22 cellular contexts compared by ENCODE assay signal in the genomic region with DNA sequence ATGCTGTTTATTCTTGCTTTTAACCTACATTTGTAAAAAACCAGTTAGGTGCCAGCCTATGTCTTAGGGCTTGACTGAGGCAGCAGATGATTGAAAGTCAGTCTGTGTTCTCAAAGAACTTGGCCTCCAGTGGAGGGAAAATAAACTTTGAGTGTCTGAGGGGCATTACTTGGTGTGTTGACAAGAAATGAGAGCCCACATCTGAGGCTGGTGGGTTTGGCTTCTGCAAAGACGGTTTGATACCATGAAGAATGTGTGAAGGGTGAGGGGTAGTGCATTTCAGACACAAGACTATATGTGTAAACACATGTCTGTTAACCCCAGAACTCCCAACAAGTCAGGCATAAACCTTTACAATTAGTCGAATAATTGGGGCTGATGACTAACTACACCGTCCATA. TPM values are rescaled to one million over a fixed set of nuclear protein-coding genes. Genes with fewer than 3 reads are reported as not detected.
A peak's percentile ranks its signal among the peaks of the same experiment; 100 is the strongest.
DNase-seq lines count a peak whose midpoint lies in the region; ATAC-seq and TF ChIP-seq lines count a peak whose summit lies in the region.
"Had no signal": no experiment of that assay in that cellular context is flagged by ENCODE, and none has a peak within 500 bp of the region (broad histone marks: within the 10 kb centered on the region; RNA-seq: fewer than 3 reads in every experiment).

No MANE protein-coding gene starts in this region.

- H3K36me3 Mint-ChIP-seq in CD4-positive, alpha-beta memory T cell = peaks cover under 1 to 7% of the 10 kb centered on the region in 2 donors
- peaks cover under 1% of the 10 kb centered on the region for H3K36me3 Mint-ChIP-seq in activated naive CD8-positive, alpha-beta T cell treated with anti-CD3 and anti-CD28 coated beads for 36 hours
- H3K36me3 Mint-ChIP-seq in natural killer cell = no peaks in the 10 kb centered on the region
- H3K36me3 Mint-ChIP-seq in T-helper 2 cell treated with Interferon-gamma antibody and Interleukin-4, amounts not matched to agents 5 μg/mL and 100 μg/mL, for 36 hours (ENCODE audit: low read depth) = peaks cover 5% of the 10 kb centered on the region
- no peaks in the 10 kb centered on the region for H3K36me3 Mint-ChIP-seq in MCF 10A (ENCODE audit: insufficient read depth, unreplicated experiment)
- H3K36me3 Mint-ChIP-seq: CD14-positive monocyte had no signal

- peaks cover 69 to 97% (median 83%) of the 10 kb centered on the region in 4 donors for H3K4me1 Mint-ChIP-seq in CD4-positive, alpha-beta memory T cell
- peaks cover 83% of the 10 kb centered on the region for H3K4me1 Mint-ChIP-seq in activated naive CD8-positive, alpha-beta T cell treated with anti-CD3 and anti-CD28 coated beads for 36 hours
- peaks cover 87 to 91% of the 10 kb centered on the region in 2 donors for H3K4me1 Mint-ChIP-seq in natural killer cell
- H3K4me1 Mint-ChIP-seq in T-helper 2 cell treated with Interferon-gamma antibody and Interleukin-4, amounts not matched to agents 5 μg/mL and 100 μg/mL, for 36 hours (ENCODE audit: low read depth) = peaks cover 35% of the 10 kb centered on the region
- peaks cover 42% of the 10 kb centered on the region for H3K4me1 Mint-ChIP-seq in MCF 10A (ENCODE audit: insufficient read depth, unreplicated experiment)

- DNase-seq in CD4-positive, alpha-beta memory T cell = peak in 1 of 5 donors; percentile 6
- DNase-seq in DND-41 (peak; percentile 67), natural killer cell (no peak), MCF 10A (ENCODE audit: unreplicated experiment) (no peak)
- no peak for DNase-seq in activated naive CD8-positive, alpha-beta T cell treated with anti-CD3 and anti-CD28 coated beads for 36 hours
- no peak for DNase-seq in T-helper 2 cell treated with Interferon-gamma antibody and Interleukin-4, amounts not matched to agents 5 μg/mL and 100 μg/mL, for 36 hours (ENCODE audit: low spot score)
- DNase-seq: ACHN, AML-193, Calu3, DMS53, H9, KBM-7, NCI-H1436 treated with DMSO at 0.1 percent for 48 hours, NCI-H2029 treated with DMSO at 0.1 percent for 48 hours, NCI-H2171 treated with DMSO at 0.1 percent for 48 hours, NCI-H446 treated with DMSO at 0.1 percent for 48 hours, NCI-H748 treated with DMSO at 0.1 percent for 48 hours, OCI-M1, SHP77 treated with DMSO at 0.1 percent for 48 hours had no signal

- peak overlapping the region in 3 of 8 donors; percentile 4 to 43 (median 29) for H3K4me3 Mint-ChIP-seq in CD4-positive, alpha-beta memory T cell
- no peak overlapping the region for H3K4me3 Mint-ChIP-seq in activated naive CD8-positive, alpha-beta T cell treated with anti-CD3 and anti-CD28 coated beads for 36 hours
- H3K4me3 Mint-ChIP-seq in natural killer cell (peak overlapping the region; percentile 31), MCF 10A (ENCODE audit: unreplicated experiment) (no peak overlapping the region)
- H3K4me3 Mint-ChIP-seq in T-helper 2 cell treated with Interferon-gamma antibody and Interleukin-4, amounts not matched to agents 5 μg/mL and 100 μg/mL, for 36 hours = no peak overlapping the region
- H3K4me3 Mint-ChIP-seq: CD14-positive monocyte, H9 had no signal

- no peak overlapping the region for H3K9ac ChIP-seq in DND-41 (ENCODE audit: low read depth, low read length)

- no peak overlapping the region for H3K4me2 ChIP-seq in DND-41 (ENCODE audit: insufficient read depth, low read length)

- H3K27me3 ChIP-seq in CD4-positive, alpha-beta memory T cell (ENCODE audit: insufficient read depth, low read length) = no peaks in the 10 kb centered on the region
- no peaks in the 10 kb centered on the region for H3K27me3 ChIP-seq in DND-41 (ENCODE audit: insufficient read depth, low read length, poor library complexity)

- intact Hi-C loops in CD4-positive, alpha-beta memory T cell (cut with micrococcal nuclease) = no loop called here
- intact Hi-C loops in natural killer cell (cut with micrococcal nuclease) = no loop called here
- intact Hi-C loops in MCF 10A (cut with micrococcal nuclease) = no loop called here

- peaks cover 82% of the 10 kb centered on the region for H3K79me2 ChIP-seq in DND-41 (ENCODE audit: insufficient read depth, low read length)

- H3K36me3 ChIP-seq in CD4-positive, alpha-beta memory T cell (ENCODE audit: insufficient read depth, low read length) = no peaks in the 10 kb centered on the region
- H3K36me3 ChIP-seq in DND-41 (ENCODE audit: insufficient read depth, low read length) = no peaks in the 10 kb centered on the region; the same call in 1 of the 2 replicates

- no peaks in the 10 kb centered on the region for H3K27me3 Mint-ChIP-seq in CD4-positive, alpha-beta memory T cell
- H3K27me3 Mint-ChIP-seq in activated naive CD8-positive, alpha-beta T cell treated with anti-CD3 and anti-CD28 coated beads for 36 hours = no peaks in the 10 kb centered on the region
- H3K27me3 Mint-ChIP-seq in natural killer cell (ENCODE audit: low read depth in 2 of 2) (no peaks in the 10 kb centered on the region), MCF 10A (ENCODE audit: insufficient read depth, unreplicated experiment) (no peaks in the 10 kb centered on the region)
- H3K27me3 Mint-ChIP-seq in T-helper 2 cell treated with Interferon-gamma antibody and Interleukin-4, amounts not matched to agents 5 μg/mL and 100 μg/mL, for 36 hours (ENCODE audit: low read depth) = no peaks in the 10 kb centered on the region

- CTCF ChIA-PET in CD4-positive, alpha-beta memory T cell (lab: Charles Lee; ENCODE audit: partially characterized antibody) = interaction anchor here (0.9 to 1.7 kb wide), 4 partner anchors 9 to 184 kb away, joined by 3 to 8 read pairs (median 4); no protein-coding TSS in a partner anchor
- CTCF ChIA-PET in MCF 10A (lab: Yijun Ruan, JAX) = interaction anchor here (1.1 to 7.1 kb wide), 2 partner anchors 18 to 181 kb away, joined by 4 to 40 read pairs; no protein-coding TSS in a partner anchor

- no peak for TF ChIP-seq CTCF in DND-41 (IDR thresholded peaks at IDR 0.05; ENCODE audit: borderline replicate concordance, extremely low read depth, low read length, poor library complexity, severe bottlenecking)
- TF ChIP-seq CTCF in natural killer cell (IDR thresholded peaks at IDR 0.05) = no peak
- no peak for TF ChIP-seq CTCF in MCF 10A (IDR thresholded peaks at IDR 0.05; ENCODE audit: unreplicated experiment)

- no peaks in the 10 kb centered on the region for H3K9me3 ChIP-seq in CD4-positive, alpha-beta memory T cell (ENCODE audit: control insufficient read depth in 1 of 2, low read length in 2 of 2)
- H3K9me3 ChIP-seq in DND-41 (ENCODE audit: insufficient read depth, low read length, severe bottlenecking) = no peaks in the 10 kb centered on the region

- H3K9me3 Mint-ChIP-seq in CD4-positive, alpha-beta memory T cell = no peaks in the 10 kb centered on the region
- no peaks in the 10 kb centered on the region for H3K9me3 Mint-ChIP-seq in activated naive CD8-positive, alpha-beta T cell treated with anti-CD3 and anti-CD28 coated beads for 36 hours
- H3K9me3 Mint-ChIP-seq in natural killer cell (no peaks in the 10 kb centered on the region), MCF 10A (ENCODE audit: unreplicated experiment) (no peaks in the 10 kb centered on the region)
- H3K9me3 Mint-ChIP-seq in T-helper 2 cell treated with Interferon-gamma antibody and Interleukin-4, amounts not matched to agents 5 μg/mL and 100 μg/mL, for 36 hours = no peaks in the 10 kb centered on the region
- H3K9me3 Mint-ChIP-seq: CD14-positive monocyte, H9 had no signal

- H3K27ac ChIP-seq in CD4-positive, alpha-beta memory T cell (ENCODE audit: low read depth, low read length) = no peak overlapping the region
- no peak overlapping the region for H3K27ac ChIP-seq in DND-41 (ENCODE audit: low read length)
- H3K27ac ChIP-seq: HL-60 had no signal

- peaks cover 87% of the 10 kb centered on the region for H3K4me1 ChIP-seq in CD4-positive, alpha-beta memory T cell (ENCODE audit: insufficient read depth, low read length)
- peaks cover 11% of the 10 kb centered on the region; the same call in 1 of the 2 replicates for H3K4me1 ChIP-seq in DND-41 (ENCODE audit: insufficient read depth, low read length)

- no TSS peak for BruUV-seq in MCF 10A (replicated peaks; lab: Mats Ljungman, UMichigan)

- H3K4me3 ChIP-seq in CD4-positive, alpha-beta memory T cell (ENCODE audit: low read length in 2 of 2) = no peak overlapping the region
- no peak overlapping the region for H3K4me3 ChIP-seq in DND-41 (ENCODE audit: low read depth in 1 of 2, low read length in 2 of 2)

- no peak overlapping the region for H2AFZ ChIP-seq in DND-41 (ENCODE audit: low read depth, low read length)

- H4K20me1 ChIP-seq in DND-41 (ENCODE audit: insufficient read depth, low read length) = peaks cover 44% of the 10 kb centered on the region

- H3K27ac Mint-ChIP-seq in CD4-positive, alpha-beta memory T cell = peak overlapping the region in 4 of 7 donors; percentile 1 to 43 (median 28)
- peak overlapping the region; percentile 10 for H3K27ac Mint-ChIP-seq in activated naive CD8-positive, alpha-beta T cell treated with anti-CD3 and anti-CD28 coated beads for 36 hours
- H3K27ac Mint-ChIP-seq in natural killer cell (peak overlapping the region; percentile 59 to 76), MCF 10A (ENCODE audit: low read depth, unreplicated experiment) (no peak overlapping the region)
- no peak overlapping the region for H3K27ac Mint-ChIP-seq in T-helper 2 cell treated with Interferon-gamma antibody and Interleukin-4, amounts not matched to agents 5 μg/mL and 100 μg/mL, for 36 hours
- H3K27ac Mint-ChIP-seq: CD14-positive monocyte, H9 had no signal

- POLR2A ChIA-PET in CD4-positive, alpha-beta memory T cell (lab: Charles Lee; ENCODE audit: partially characterized antibody) = no interaction called here
- POLR2A ChIA-PET in MCF 10A (lab: Yijun Ruan, JAX) = interaction anchor here (0.7 kb wide), 1 partner anchor 181 kb away, joined by 3 read pairs; no protein-coding TSS in a partner anchor

- ATAC-seq in DND-41 (ENCODE audit: insufficient read depth, low read depth) (peak; percentile 91), natural killer cell (peak; percentile 39 to 61 (median 54)), HG02588 (IDR thresholded peaks at IDR 0.05; ENCODE audit: unreplicated experiment) (no peak)

RNA-seq across cellular contexts. Expression of a gene that starts 28.6 kb away (rescaled TPM):
- 100 to 1,000 TPM; 144 to 151 TPM for total RNA-seq in CD4-positive, alpha-beta memory T cell
- 10 to 100 TPM; 89.8 to 93.3 TPM for polyA plus RNA-seq in CD4-positive, alpha-beta memory T cell
- total RNA-seq in activated naive CD8-positive, alpha-beta T cell treated with anti-CD3 and anti-CD28 coated beads for 36 hours = 10 to 100 TPM; 42.4 to 43.8 TPM
- 100 to 1,000 TPM; 125 to 158 (median 146) TPM for total RNA-seq in natural killer cell
- 62.2 and 70.0 TPM in 2 replicates for total RNA-seq in MCF 10A (2022)

Comparison
In these comparisons a context has a peak if more than half of its experiments do, and no peak if none do; other contexts are left out.
1. H3K27ac Mint-ChIP-seq: peak in CD4-positive, alpha-beta memory T cell (4 of 7), activated naive CD8-positive, alpha-beta T cell treated with anti-CD3 and anti-CD28 coated beads for 36 hours (single experiment) and natural killer cell (2 of 2); none in T-helper 2 cell treated with Interferon-gamma antibody and Interleukin-4, amounts not matched to agents 5 μg/mL and 100 μg/mL, for 36 hours (single experiment) and MCF 10A (single experiment).